8 cellular contexts compared by ENCODE assay signal in the genomic region with DNA sequence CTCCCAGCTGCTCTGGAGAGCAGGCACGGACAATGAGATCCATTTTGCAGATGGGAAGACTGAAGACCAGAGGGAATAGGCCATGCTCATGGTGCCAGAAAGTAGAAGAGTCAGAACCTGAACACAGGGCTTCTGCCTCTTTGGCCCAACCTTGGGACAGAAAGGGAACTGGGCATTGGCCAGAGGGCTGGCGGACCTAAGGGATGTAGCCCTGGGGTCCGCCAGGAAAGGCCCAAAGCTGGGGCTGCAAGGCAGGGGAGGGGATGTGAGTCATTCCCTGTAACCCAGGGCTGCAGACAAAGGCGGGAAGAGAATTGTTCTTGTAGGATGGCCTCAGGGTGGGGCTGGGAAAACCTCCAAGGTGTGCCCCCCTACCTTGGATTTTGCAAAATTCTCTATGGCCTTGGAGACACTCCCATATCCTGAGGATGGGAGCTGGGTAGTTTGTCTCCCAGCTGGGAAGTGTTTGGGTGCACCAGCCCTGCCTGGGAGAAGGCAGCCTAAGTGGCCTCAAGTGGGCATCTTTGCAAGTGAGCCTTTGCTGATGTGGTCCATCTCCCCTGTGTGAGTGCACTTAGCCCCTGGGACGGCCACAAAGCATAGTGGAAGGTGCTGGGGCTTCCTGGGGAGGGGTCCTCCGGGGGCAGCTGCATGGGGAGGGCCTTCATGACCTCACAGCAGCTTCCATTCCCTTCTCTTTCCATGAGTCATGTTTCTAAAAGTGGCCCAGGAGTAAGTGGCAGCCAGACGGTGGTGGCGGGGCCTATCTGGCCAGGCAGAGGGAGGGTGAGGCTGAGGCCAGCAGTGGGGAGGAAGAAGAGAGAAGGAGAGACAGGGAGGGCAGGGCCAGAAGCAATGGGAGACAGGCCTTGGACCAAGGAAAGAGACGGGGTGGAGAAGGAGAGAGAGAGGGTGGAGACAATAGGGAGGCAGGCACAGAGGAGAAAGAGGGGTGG. TPM values are rescaled to one million over a fixed set of nuclear protein-coding genes. Genes with fewer than 3 reads are reported as not detected.
A peak's percentile ranks its signal among the peaks of the same experiment; 100 is the strongest.
DNase-seq lines count a peak whose midpoint lies in the region; ATAC-seq and TF ChIP-seq lines count a peak whose summit lies in the region.
"Had no signal": no experiment of that assay in that cellular context is flagged by ENCODE, and none has a peak within 500 bp of the region (broad histone marks: within the 10 kb centered on the region; RNA-seq: fewer than 3 reads in every experiment).

No MANE protein-coding gene starts in this region.

- no peak for TF ChIP-seq POLR2A in suprapubic skin (IDR thresholded peaks at IDR 0.05)

- in situ Hi-C loops in astrocyte of the spinal cord (cut with HindIII; ENCODE audit: low sequenced_read_pairs), result no loop called here

- H3K4me3 ChIP-seq in astrocyte of the spinal cord (ENCODE audit: low read depth, low read length), result no peak overlapping the region
- peak overlapping the region; percentile 3 for H3K4me3 ChIP-seq in suprapubic skin

- no peak for TF ChIP-seq EP300 in suprapubic skin (IDR thresholded peaks at IDR 0.05)

- H3K9me3 ChIP-seq in suprapubic skin, result no peaks in the 10 kb centered on the region

- H3K4me1 ChIP-seq in suprapubic skin, result peaks cover 15% of the 10 kb centered on the region

- no peaks in the 10 kb centered on the region for H3K27me3 ChIP-seq in suprapubic skin

- WGBS in suprapubic skin, result 57% methylated on average over 9 of the region's 9 CpGs

- no peak for ATAC-seq in GM18868 (IDR thresholded peaks at IDR 0.05; ENCODE audit: unreplicated experiment)

- DNase-seq in HUDEP-2 (lab: John Stamatoyannopoulos, UW; ENCODE audit: unreplicated experiment in 76 of 76) (peak in 45 of 76 experiments; percentile 5 to 79 (median 36)), astrocyte of the spinal cord (ENCODE audit: low read depth, low spot score) (peak; percentile 50), kidney glomerular epithelial cell (lab: John Stamatoyannopoulos, UW) (peak; percentile 3), suprapubic skin (ENCODE audit: low spot score in 2 of 2) (peak; percentile 53 to 70), UCSD-AML1 (lab: John Stamatoyannopoulos, UW; ENCODE audit: unreplicated experiment) (no peak), GOT3 (lab: John Stamatoyannopoulos, UW) (no peak)

- peak overlapping the region; percentile 30 for H3K27ac ChIP-seq in suprapubic skin
- H3K27ac ChIP-seq: HL-60 had no signal

- peaks cover 10% of the 10 kb centered on the region for H3K36me3 ChIP-seq in suprapubic skin

- TF ChIP-seq CTCF in astrocyte of the spinal cord (IDR thresholded peaks at IDR 0.05; ENCODE audit: low read depth, low read length) (no peak), suprapubic skin (IDR thresholded peaks at IDR 0.05) (no peak)

RNA-seq across cellular contexts. Expression of gene AQP1, which starts 9.2 kb away (rescaled TPM):
- 100 to 1,000 TPM in 3 of 4 donors, 10 to 100 TPM in 1; 92.1 to 139 (median 110) TPM for total RNA-seq in suprapubic skin

RNA-seq across cellular contexts. Expression of gene GHRHR, which starts 42.9 kb away (rescaled TPM):
- 1 to 10 TPM in 1 of 4 donors, not detected in 3; 1.5 TPM for total RNA-seq in suprapubic skin

Comparison
In these comparisons a context has a peak if more than half of its experiments do, and no peak if none do; other contexts are left out.
1. DNase-seq: peak in HUDEP-2 (45 of 76), astrocyte of the spinal cord (single experiment), kidney glomerular epithelial cell (single experiment) and suprapubic skin (2 of 2); none in UCSD-AML1 (single experiment) and GOT3 (single experiment).